Comparison of ENCODE assay signal across 8 cellular contexts in the genomic region with DNA sequence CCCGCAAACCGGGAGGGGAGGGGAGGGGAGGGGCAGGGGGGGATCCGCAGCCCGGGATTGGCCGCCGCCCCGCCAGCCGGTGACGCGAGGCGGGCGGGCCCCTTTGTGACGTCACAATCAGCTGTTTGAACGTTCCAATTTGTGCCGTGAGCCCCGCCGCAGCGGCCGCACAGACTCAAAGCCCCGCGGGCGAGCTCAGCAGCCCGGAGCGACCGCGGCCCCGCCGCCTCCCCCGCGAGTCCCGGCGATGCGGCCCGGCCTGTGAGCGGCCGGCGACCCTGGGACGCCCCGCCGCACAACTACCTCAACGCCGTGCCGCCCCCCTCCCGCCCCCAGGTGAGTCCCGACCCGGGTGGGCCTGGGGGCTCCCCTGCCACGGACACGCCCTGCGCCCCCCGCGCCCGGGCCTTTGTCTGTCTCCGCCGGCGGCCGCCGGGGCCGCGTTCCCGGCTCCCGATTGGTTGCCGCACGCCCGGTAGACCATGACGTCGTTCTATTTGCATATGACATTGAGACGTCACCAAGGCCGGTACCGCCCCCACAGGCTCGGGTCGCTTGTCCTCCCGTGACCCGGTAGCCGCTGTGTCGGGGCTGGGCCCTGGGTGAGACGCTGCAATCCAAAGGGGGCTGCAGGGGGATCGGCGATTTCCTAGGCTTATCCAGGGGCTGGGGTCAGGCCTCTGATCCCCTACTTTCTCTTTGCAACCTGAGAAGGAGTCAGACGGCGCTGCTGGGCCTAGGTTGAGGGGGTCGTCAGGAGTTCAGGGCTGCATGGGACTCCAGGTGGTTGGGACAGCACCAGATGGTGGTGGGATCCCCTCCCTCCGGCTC. TPM values are rescaled to one million over a fixed set of nuclear protein-coding genes. Genes with fewer than 3 reads are reported as not detected.
DNase-seq lines count a peak whose midpoint lies in the region; ATAC-seq and TF ChIP-seq lines count a peak whose summit lies in the region.

Gene TP53INP2 (plus strand): TSS at position 168 of the 831 bp plus-strand sequence. CDS start 4,396 bp downstream, outside the sequence.

- peak within 1 kb of the TSS; percentile 73 for H3K27ac ChIP-seq in AG04450 (ENCODE audit: low read depth, low read length)

- H3K27ac Mint-ChIP-seq in chondrocyte (ENCODE audit: unreplicated experiment): peak within 1 kb of the TSS; percentile 99

- H3K9me3 Mint-ChIP-seq in chondrocyte (ENCODE audit: low read depth): no peaks in the 10 kb centered on the region

- no peaks in the 10 kb centered on the region for H3K27me3 Mint-ChIP-seq in chondrocyte (ENCODE audit: low read depth)

- CTCF ChIA-PET in AG04450 (lab: Charles Lee): interaction anchor here (0.6 to 4.1 kb wide), 4 partner anchors 125 to 392 kb away, joined by 3 to 10 read pairs (median 4); no protein-coding TSS in a partner anchor

- peak within 1 kb of the TSS; percentile 97 for H3K4me3 Mint-ChIP-seq in chondrocyte (ENCODE audit: unreplicated experiment)

- H3K36me3 Mint-ChIP-seq in chondrocyte (ENCODE audit: low read depth): no peaks in the 10 kb centered on the region

- H3K9me3 ChIP-seq in AG04450 (ENCODE audit: control insufficient read depth, insufficient read depth, low read length): no peaks in the 10 kb centered on the region

- POLR2A ChIA-PET in AG04450 (lab: Yijun Ruan, JAX): interaction anchor here (0.8 to 1.9 kb wide), 4 partner anchors 9 to 146 kb away, joined by 3 to 7 read pairs (median 4); partner anchors contain the start of gene MAP1LC3A

- ATAC-seq in GM19043 (IDR thresholded peaks at IDR 0.05; ENCODE audit: low read depth, unreplicated experiment) (peak; percentile 44), HG03432 (IDR thresholded peaks at IDR 0.05; ENCODE audit: unreplicated experiment) (peak; percentile 47)

- peak; percentile 74 for DNase-seq in AG04450 (ENCODE audit: low read depth, low spot score)
- peak; percentile 98 to 99 for DNase-seq in NCI-H524 (lab: John Stamatoyannopoulos, UW)
- peak; percentile 82 to 84 for DNase-seq in activated CD4-positive, alpha-beta T cell treated with anti-CD3 and anti-CD28 coated beads for 4 hours
- DNase-seq in chondrocyte (ENCODE audit: low spot score): peak; percentile 95
- DNase-seq in kidney glomerular epithelial cell (lab: John Stamatoyannopoulos, UW): peak; percentile 59
- DNase-seq in stimulated activated CD4-positive, alpha-beta T cell treated with anti-CD3 and anti-CD28 coated beads, Interleukin-15, amount 100 ng/mL, for 24 hours: peak; percentile 87

- H3K27me3 ChIP-seq in AG04450 (ENCODE audit: control insufficient read depth, insufficient read depth, low read length): peaks cover 2% of the 10 kb centered on the region

- TF ChIP-seq CTCF in AG04450 (IDR thresholded peaks at IDR 0.05; ENCODE audit: low read depth, low read length) (no peak), chondrocyte (IDR thresholded peaks at IDR 0.05) (no peak)

- H3K4me1 Mint-ChIP-seq in chondrocyte (ENCODE audit: low read depth): peaks cover 41% of the 10 kb centered on the region

- peak within 1 kb of the TSS; percentile 86 for H3K4me3 ChIP-seq in AG04450 (ENCODE audit: low read depth, low read length)

RNA-seq across cellular contexts. Expression of gene TP53INP2, which starts in this region (rescaled TPM):
- polyA plus RNA-seq in AG04450 (2011; rRNA removed): 5.9 and 8.6 TPM in 2 replicates
- 8.9 and 10.2 TPM in 2 replicates for polyA minus RNA-seq in AG04450 (2011; rRNA and poly(A)+ RNA removed)
- total RNA-seq in chondrocyte: 31.7 to 59.8 TPM (median 58.7 TPM) in 3 replicates

Comparison
In these comparisons a context has a peak if more than half of its experiments do, and no peak if none do; other contexts are left out.
1. Peak in every context shown above with its lines: DNase-seq, ATAC-seq, H3K4me3 ChIP-seq and H3K27ac ChIP-seq.